In genomic region chr5:158947831-158948230, GRCh38 we compare ENCODE assay signal across 30 cellular contexts.
DNase-seq lines count a peak whose midpoint lies in the region; ATAC-seq, FAIRE-seq and TF ChIP-seq lines count a peak whose summit lies in the region.
"Had no signal": no experiment of that assay in that cellular context is flagged by ENCODE, and none has a peak within 500 bp of the region (broad histone marks: within the 10 kb centered on the region; RNA-seq: fewer than 3 reads in every experiment).

No MANE protein-coding gene starts in this region.

- DNase-seq in EH (ENCODE audit: low read depth) (peak; percentile 42), glutamatergic neuron (no peak), frontal cortex (ENCODE audit: low spot score in 2 of 2) (no peak), D341Med (ENCODE audit: low spot score) (no peak)
- DNase-seq in naive thymus-derived CD4-positive, alpha-beta T cell: no peak
- DNase-seq: activated CD4-positive, alpha-beta memory T cell treated with anti-CD3 and anti-CD28 coated beads for 36 hours; activated CD8-positive, alpha-beta memory T cell treated with anti-CD3 and anti-CD28 coated beads, Interleukin-2, amount 50 U/mL, for 4 hours; activated naive CD4-positive, alpha-beta T cell treated with anti-CD3 and anti-CD28 coated beads, Interleukin-2, amount 10 ng/mL, durations not matched to agents 7 days and 5 days; amniotic stem cell; COR-L47; DMS79; effector CD8-positive, alpha-beta T cell; gastrocnemius medialis; hypothalamus; immature natural killer cell; NCI-H1417 treated with DMSO at 0.1 percent for 48 hours; NCI-H2081 treated with DMSO at 0.1 percent for 48 hours; NCI-H345; Peyer's patch; SHP77 treated with DMSO at 0.1 percent for 48 hours; stimulated activated CD4-positive, alpha-beta T cell treated with anti-CD3 and anti-CD28 coated beads, Interleukin-2, amount 100 ng/mL, for 24 hours; transverse colon had no signal

- peaks cover 38% of the 10 kb centered on the region for H3K79me2 ChIP-seq in OCI-LY1 (ENCODE audit: insufficient read depth, low read length)

- H3K36me3 ChIP-seq in OCI-LY1 (ENCODE audit: insufficient read depth, low read length): peaks cover 10% of the 10 kb centered on the region
- no peaks in the 10 kb centered on the region for H3K36me3 ChIP-seq in skeletal muscle satellite cell (ENCODE audit: insufficient read depth, low read length)
- no peaks in the 10 kb centered on the region for H3K36me3 ChIP-seq in naive thymus-derived CD4-positive, alpha-beta T cell (ENCODE audit: control insufficient read depth in 2 of 3, insufficient read depth in 3 of 3, low read length in 3 of 3)
- H3K36me3 ChIP-seq: gastrocnemius medialis, Peyer's patch, transverse colon had no signal

- CTCF ChIA-PET in naive thymus-derived CD4-positive, alpha-beta T cell (lab: Charles Lee): no interaction called here

- H3K9me3 ChIP-seq in OCI-LY1 (ENCODE audit: low read length) (no peaks in the 10 kb centered on the region), skeletal muscle satellite cell (replicated peaks; ENCODE audit: low read length) (no peaks in the 10 kb centered on the region)
- H3K9me3 ChIP-seq in naive thymus-derived CD4-positive, alpha-beta T cell (ENCODE audit: control insufficient read depth in 2 of 3, low read length in 3 of 3): no peaks in the 10 kb centered on the region
- H3K9me3 ChIP-seq: gastrocnemius medialis, Peyer's patch, transverse colon had no signal

- H3K4me3 ChIP-seq in OCI-LY1 (ENCODE audit: low read depth, low read length, poor library complexity, severe bottlenecking): no peak overlapping the region
- H3K4me3 ChIP-seq in skeletal muscle satellite cell (ENCODE audit: low read length): no peak overlapping the region
- H3K4me3 ChIP-seq in naive thymus-derived CD4-positive, alpha-beta T cell (ENCODE audit: low read length): no peak overlapping the region
- H3K4me3 ChIP-seq: gastrocnemius medialis, Peyer's patch, smooth muscle cell, transverse colon had no signal

- TF ChIP-seq CTCF in OCI-LY1 (IDR thresholded peaks at IDR 0.05; ENCODE audit: low read length): no peak
- TF ChIP-seq CTCF in glutamatergic neuron (IDR thresholded peaks at IDR 0.05; ENCODE audit: partially characterized antibody, unreplicated experiment): no peak

- H3K27me3 Mint-ChIP-seq in glutamatergic neuron (ENCODE audit: unreplicated experiment): peaks cover 31% of the 10 kb centered on the region
- H3K27me3 Mint-ChIP-seq in naive thymus-derived CD4-positive, alpha-beta T cell: peaks cover 0 to 4% (median 2%) of the 10 kb centered on the region in 5 donors

- H3K4me1 Mint-ChIP-seq in glutamatergic neuron (ENCODE audit: low read depth, unreplicated experiment): peaks cover 71% of the 10 kb centered on the region
- no peaks in the 10 kb centered on the region for H3K4me1 Mint-ChIP-seq in naive thymus-derived CD4-positive, alpha-beta T cell
- H3K4me1 Mint-ChIP-seq: activated naive CD4-positive, alpha-beta T cell treated with anti-CD3 and anti-CD28 coated beads, Interleukin-2, amount 10 ng/mL, durations not matched to agents 7 days and 5 days; immature natural killer cell had no signal

- no peak overlapping the region for H3K4me2 ChIP-seq in OCI-LY1 (ENCODE audit: low read length)
- peak overlapping the region; percentile 22 for H3K4me2 ChIP-seq in skeletal muscle satellite cell (ENCODE audit: low read length)
- H3K4me2 ChIP-seq: smooth muscle cell had no signal

- H3K36me3 Mint-ChIP-seq in glutamatergic neuron (ENCODE audit: unreplicated experiment): peaks cover 7% of the 10 kb centered on the region
- H3K36me3 Mint-ChIP-seq in naive thymus-derived CD4-positive, alpha-beta T cell: no peaks in the 10 kb centered on the region
- H3K36me3 Mint-ChIP-seq: activated CD4-positive, alpha-beta memory T cell treated with anti-CD3 and anti-CD28 coated beads for 36 hours; activated naive CD4-positive, alpha-beta T cell treated with anti-CD3 and anti-CD28 coated beads, Interleukin-2, amount 10 ng/mL, durations not matched to agents 7 days and 5 days; immature natural killer cell had no signal

- no peaks in the 10 kb centered on the region for H3F3A ChIP-seq in OCI-LY1 (ENCODE audit: insufficient read depth, low read length)

- intact Hi-C loops in naive thymus-derived CD4-positive, alpha-beta T cell (cut with micrococcal nuclease): no loop called here

- ATAC-seq in naive thymus-derived CD4-positive, alpha-beta T cell: no peak
- ATAC-seq: gastrocnemius medialis, left lobe of liver had no signal

- H3K27ac ChIP-seq in OCI-LY1 (ENCODE audit: low read depth, low read length, poor library complexity, severe bottlenecking): peak overlapping the region; percentile 48
- H3K27ac ChIP-seq in naive thymus-derived CD4-positive, alpha-beta T cell (ENCODE audit: low read depth, low read length): no peak overlapping the region
- H3K27ac ChIP-seq: epithelial cell of prostate, gastrocnemius medialis, Peyer's patch, transverse colon had no signal

- no peak overlapping the region for H2AFZ ChIP-seq in OCI-LY1 (ENCODE audit: low read length)

- no peaks in the 10 kb centered on the region for H3K27me3 ChIP-seq in OCI-LY1 (ENCODE audit: insufficient read depth, low read length)
- no peaks in the 10 kb centered on the region for H3K27me3 ChIP-seq in skeletal muscle satellite cell (ENCODE audit: control insufficient read depth, insufficient read depth, low read length)
- no peaks in the 10 kb centered on the region for H3K27me3 ChIP-seq in naive thymus-derived CD4-positive, alpha-beta T cell (ENCODE audit: control insufficient read depth in 2 of 2, insufficient read depth in 2 of 2, low read length in 2 of 2)
- H3K27me3 ChIP-seq: gastrocnemius medialis, Peyer's patch, transverse colon had no signal

- H3K4me1 ChIP-seq in OCI-LY1 (ENCODE audit: insufficient read depth, low read length, severe bottlenecking) (peaks cover 50% of the 10 kb centered on the region), skeletal muscle satellite cell (ENCODE audit: control insufficient read depth, insufficient read depth, low read length) (peaks cover 14% of the 10 kb centered on the region)
- no peaks in the 10 kb centered on the region for H3K4me1 ChIP-seq in naive thymus-derived CD4-positive, alpha-beta T cell (ENCODE audit: control insufficient read depth in 2 of 2, insufficient read depth in 2 of 2, low read length in 2 of 2)
- H3K4me1 ChIP-seq: gastrocnemius medialis had no signal

- no peaks in the 10 kb centered on the region for H3K9me2 ChIP-seq in OCI-LY1 (ENCODE audit: low read depth, low read length)

- no peaks in the 10 kb centered on the region for H4K20me1 ChIP-seq in OCI-LY1 (ENCODE audit: insufficient read depth, low read length)

- peak overlapping the region; percentile 75 for H3K4me3 Mint-ChIP-seq in glutamatergic neuron (ENCODE audit: unreplicated experiment)
- H3K4me3 Mint-ChIP-seq in naive thymus-derived CD4-positive, alpha-beta T cell: no peak overlapping the region
- H3K4me3 Mint-ChIP-seq: activated CD4-positive, alpha-beta memory T cell treated with anti-CD3 and anti-CD28 coated beads for 36 hours; activated naive CD4-positive, alpha-beta T cell treated with anti-CD3 and anti-CD28 coated beads, Interleukin-2, amount 10 ng/mL, durations not matched to agents 7 days and 5 days; activated T-helper 1 cell treated with anti-CD3 and anti-CD28 coated beads, Interleukin-12 subunit alpha, Interleukin-12 subunit beta, Interleukin-2, Interleukin-4 antibody, amounts not matched to agents 30 ng/mL and 10 ng/mL and 1 ng/mL, durations not matched to agents 14 hours and 24 hours and 36 hours; immature natural killer cell had no signal

- peak overlapping the region; percentile 90 for H3K27ac Mint-ChIP-seq in glutamatergic neuron (ENCODE audit: unreplicated experiment)
- H3K27ac Mint-ChIP-seq in naive thymus-derived CD4-positive, alpha-beta T cell: no peak overlapping the region
- H3K27ac Mint-ChIP-seq: activated CD4-positive, alpha-beta memory T cell treated with anti-CD3 and anti-CD28 coated beads for 36 hours; activated naive CD4-positive, alpha-beta T cell treated with anti-CD3 and anti-CD28 coated beads, Interleukin-2, amount 10 ng/mL, durations not matched to agents 7 days and 5 days; activated T-helper 1 cell treated with anti-CD3 and anti-CD28 coated beads, Interleukin-12 subunit alpha, Interleukin-12 subunit beta, Interleukin-2, Interleukin-4 antibody, amounts not matched to agents 30 ng/mL and 10 ng/mL and 1 ng/mL, durations not matched to agents 14 hours and 24 hours and 36 hours; immature natural killer cell had no signal

- H3K9ac ChIP-seq in OCI-LY1 (ENCODE audit: low read length) (no peak overlapping the region), skeletal muscle satellite cell (ENCODE audit: low read depth, low read length) (no peak overlapping the region)

- no peak for FAIRE-seq in frontal cortex (lab: Jason Lieb, UNC)
- FAIRE-seq: colon, H54 had no signal

- peaks cover 18% of the 10 kb centered on the region for H3K9me3 Mint-ChIP-seq in glutamatergic neuron (ENCODE audit: unreplicated experiment)
- peaks cover 0 to 4% (median 0%) of the 10 kb centered on the region in 11 donors for H3K9me3 Mint-ChIP-seq in naive thymus-derived CD4-positive, alpha-beta T cell
- H3K9me3 Mint-ChIP-seq: activated CD4-positive, alpha-beta memory T cell treated with anti-CD3 and anti-CD28 coated beads for 36 hours; activated naive CD4-positive, alpha-beta T cell treated with anti-CD3 and anti-CD28 coated beads, Interleukin-2, amount 10 ng/mL, durations not matched to agents 7 days and 5 days; activated T-helper 1 cell treated with anti-CD3 and anti-CD28 coated beads, Interleukin-12 subunit alpha, Interleukin-12 subunit beta, Interleukin-2, Interleukin-4 antibody, amounts not matched to agents 30 ng/mL and 10 ng/mL and 1 ng/mL, durations not matched to agents 14 hours and 24 hours and 36 hours; immature natural killer cell had no signal

- POLR2A ChIA-PET in naive thymus-derived CD4-positive, alpha-beta T cell (lab: Charles Lee): no interaction called here
